In genomic region chr7:27424231-27424630, GRCh38 we compare ENCODE assay signal across 1 cellular context.
TF ChIP-seq lines count a peak whose summit lies in the region.

No MANE protein-coding gene starts in this region.

TF ChIP-seq in endothelial cell of umbilical vein, 7 proteins besides CTCF, POLR2A, EP300 and RAD21:
- no peak for TF ChIP-seq FOS (IDR thresholded peaks at IDR 0.05; ENCODE audit: borderline replicate concordance, insufficient read depth, low read length)
- no peak for TF ChIP-seq EZH2 (IDR thresholded peaks at IDR 0.05; ENCODE audit: borderline replicate concordance, low read depth, low read length, severe bottlenecking)
- no peak for TF ChIP-seq MAX (IDR thresholded peaks at IDR 0.05; ENCODE audit: insufficient read depth, insufficient read length)
- no peak for TF ChIP-seq MYC (IDR thresholded peaks at IDR 0.05; ENCODE audit: low read depth, low read length)
- TF ChIP-seq JUN (IDR thresholded peaks at IDR 0.05; ENCODE audit: borderline replicate concordance, insufficient read depth, insufficient read length, low read depth): no peak
- no peak for TF ChIP-seq POLR2AphosphoS5 (IDR thresholded peaks at IDR 0.05; ENCODE audit: insufficient read depth, low read depth, low read length)
- peak; percentile 15 for TF ChIP-seq GATA2 (IDR thresholded peaks at IDR 0.05; ENCODE audit: insufficient read depth, insufficient read length, low read depth, low read length)
